Comparison of ENCODE assay signal across 9 cellular contexts in the genomic region with DNA sequence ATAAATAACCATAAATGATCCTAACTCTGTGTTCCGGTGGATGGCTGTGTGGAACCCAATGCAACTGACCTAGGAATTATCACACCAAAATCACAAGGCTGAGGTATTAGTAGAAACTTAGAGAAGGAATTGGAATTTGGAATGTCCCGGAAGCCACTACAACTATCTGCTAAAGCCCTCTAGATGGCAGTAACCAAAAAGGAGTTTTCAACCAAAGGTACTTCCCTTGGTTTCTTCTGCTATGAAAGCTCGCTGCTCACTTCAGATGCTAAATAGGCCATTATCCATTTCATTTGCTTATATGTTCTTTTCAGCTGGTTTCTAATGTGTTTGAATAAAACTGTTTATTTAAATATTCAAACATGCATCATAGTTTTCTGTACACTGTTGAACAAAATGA.
DNase-seq lines count a peak whose midpoint lies in the region; ATAC-seq and FAIRE-seq lines count a peak whose summit lies in the region.
"Had no signal": no experiment of that assay in that cellular context is flagged by ENCODE, and none has a peak within 500 bp of the region (broad histone marks: within the 10 kb centered on the region; RNA-seq: fewer than 3 reads in every experiment).

No MANE protein-coding gene starts in this region.

- peak; percentile 93 for FAIRE-seq in A204.1 (lab: Jason Lieb, UNC)

- peak; percentile 60 for DNase-seq in HT-29 (ENCODE audit: low spot score)
- DNase-seq in RPMI8226 = peak; percentile 2
- peak; percentile 24 for DNase-seq in fibroblast of the conjunctiva (ENCODE audit: low read depth)
- no peak for DNase-seq in HuH-7.5 (ENCODE audit: low spot score)
- no peak for DNase-seq in posterior vena cava (ENCODE audit: low spot score)
- no peak for DNase-seq in epidermal melanocyte (ENCODE audit: insufficient read length, low spot score)
- DNase-seq: activated CD8-positive, alpha-beta memory T cell treated with anti-CD3 and anti-CD28 coated beads, Interleukin-2, amount 50 U/mL, for 48 hours had no signal

- intact Hi-C loops in posterior vena cava (cut with DNase I) = no loop called here

- ATAC-seq in HG03439 (IDR thresholded peaks at IDR 0.05; ENCODE audit: unreplicated experiment) = no peak

Comparison
In these comparisons a context has a peak if more than half of its experiments do, and no peak if none do; other contexts are left out.
1. DNase-seq: peak in HT-29 (single experiment), RPMI8226 (single experiment) and fibroblast of the conjunctiva (single experiment); none in HuH-7.5 (single experiment), posterior vena cava (single experiment) and epidermal melanocyte (single experiment).